1 cellular context compared by ENCODE assay signal in genomic region chr1:181014431-181015257, GRCh38.
TF ChIP-seq lines count a peak whose summit lies in the region.

No MANE protein-coding gene starts in this region.

TF ChIP-seq in GM12878, 131 proteins besides CTCF, POLR2A, EP300 and RAD21 (continued from another document and continues in another):
- TF ChIP-seq PRDM15 (CRISPR knock-in tag; IDR thresholded peaks at IDR 0.05) (no peak), IKZF2 (IDR thresholded peaks at IDR 0.05) (peak; percentile 25 to 57; a peak in 1 of 4 replicates), RAD51 (IDR thresholded peaks at IDR 0.05) (peak; percentile 38; the same call in 1 of the 2 replicates), STAT3 (IDR thresholded peaks at IDR 0.05; ENCODE audit: low read depth, low read length) (no peak), SIN3A (IDR thresholded peaks at IDR 0.05; ENCODE audit: low read depth, low read length) (no peak), DPF2 (IDR thresholded peaks at IDR 0.05) (peak; percentile 42; the same call in 1 of the 2 replicates), REST (IDR thresholded peaks at IDR 0.05; ENCODE audit: low read depth, low read length) (no peak), SUPT20H (IDR thresholded peaks at IDR 0.05; ENCODE audit: borderline replicate concordance, control insufficient read depth, low read depth, low read length) (no peak), NR2C2 (IDR thresholded peaks at IDR 0.05; ENCODE audit: borderline replicate concordance, control insufficient read depth, insufficient read length, low read depth) (no peak), ZNF217 (IDR thresholded peaks at IDR 0.05) (no peak), CREB1 (IDR thresholded peaks at IDR 0.05; ENCODE audit: low read depth) (peak; percentile 5; the same call in 1 of the 2 replicates), FOXK2 (IDR thresholded peaks at IDR 0.05) (no peak), CBX5 (IDR thresholded peaks at IDR 0.05; ENCODE audit: low read depth) (no peak), ZBTB33 (IDR thresholded peaks at IDR 0.05) (no peak), ZNF24 (IDR thresholded peaks at IDR 0.05) (no peak), MTA2 (IDR thresholded peaks at IDR 0.05; ENCODE audit: low read depth) (peak; percentile 71; the same call in 1 of the 2 replicates), TCF12 (IDR thresholded peaks at IDR 0.05; ENCODE audit: low read depth, low read length) (no peak), SP1 (IDR thresholded peaks at IDR 0.05; ENCODE audit: low read depth, low read length) (no peak), NFYA (IDR thresholded peaks at IDR 0.05; ENCODE audit: borderline replicate concordance, low read depth, low read length) (no peak), ZNF592 (IDR thresholded peaks at IDR 0.05) (no peak), HCFC1 (IDR thresholded peaks at IDR 0.05; ENCODE audit: low read length) (no peak), ZNF274 (IDR thresholded peaks at IDR 0.05; ENCODE audit: insufficient read depth, insufficient read length) (no peak), FOS (IDR thresholded peaks at IDR 0.05; ENCODE audit: borderline replicate concordance, extremely low read depth, insufficient read length) (no peak), BRCA1 (IDR thresholded peaks at IDR 0.05; ENCODE audit: low read depth, low read length) (no peak), MEF2B (IDR thresholded peaks at IDR 0.05; ENCODE audit: partially characterized antibody, poor library complexity, severe bottlenecking) (peak; percentile 13), PBX3 (IDR thresholded peaks at IDR 0.05; ENCODE audit: insufficient replicate concordance, low read depth, low read length) (no peak), E4F1 (IDR thresholded peaks at IDR 0.05; ENCODE audit: borderline replicate concordance, partially characterized antibody) (no peak), ATF3 (IDR thresholded peaks at IDR 0.05; ENCODE audit: borderline replicate concordance, extremely low read depth, low read depth, low read length) (no peak), MEF2A (IDR thresholded peaks at IDR 0.05; ENCODE audit: insufficient read depth, low read depth, low read length) (no peak), ETV6 (conservative IDR thresholded peaks at IDR 0.05 in 1 of 2, IDR thresholded peaks at IDR 0.05 in 1 of 2; ENCODE audit: borderline replicate concordance in 1 of 2, low read depth in 1 of 2) (peak in 1 of 2 experiments; percentile 54; a peak in 1 of 4 replicates), RUNX3 (IDR thresholded peaks at IDR 0.05; ENCODE audit: low read length) (peak; percentile 65; the same call in 1 of the 2 replicates), MAX (IDR thresholded peaks at IDR 0.05; ENCODE audit: low read depth, low read length) (no peak), USF2 (IDR thresholded peaks at IDR 0.05; ENCODE audit: borderline replicate concordance, low read depth, low read length) (no peak; the same call in 1 of the 2 replicates), MYC (IDR thresholded peaks at IDR 0.05; ENCODE audit: insufficient read depth, insufficient read length, insufficient replicate concordance, low read length, severe bottlenecking) (no peak), PAX8 (IDR thresholded peaks at IDR 0.05) (no peak), SIX5 (IDR thresholded peaks at IDR 0.05; ENCODE audit: low read depth, low read length, severe bottlenecking) (no peak), WRNIP1 (IDR thresholded peaks at IDR 0.05; ENCODE audit: borderline replicate concordance, low read depth, low read length) (no peak), BCL3 (IDR thresholded peaks at IDR 0.05; ENCODE audit: borderline replicate concordance, insufficient read depth, low read depth, low read length, poor library complexity, severe bottlenecking) (no peak)
